ENCODE assay signal across 12 cellular contexts in genomic region chr7:90777075-90777864, GRCh38.
DNase-seq lines count a peak whose midpoint lies in the region; ATAC-seq and TF ChIP-seq lines count a peak whose summit lies in the region.
"Had no signal": no experiment of that assay in that cellular context is flagged by ENCODE, and none has a peak within 500 bp of the region (broad histone marks: within the 10 kb centered on the region; RNA-seq: fewer than 3 reads in every experiment).

No MANE protein-coding gene starts in this region.

- TF ChIP-seq CTCF in hepatocyte (IDR thresholded peaks at IDR 0.05; ENCODE audit: poor library complexity): no peak
- TF ChIP-seq CTCF in RWPE1 (conservative IDR thresholded peaks at IDR 0.05; ENCODE audit: low read depth): no peak

- peak; percentile 83 for ATAC-seq in GM18508 (IDR thresholded peaks at IDR 0.05; ENCODE audit: insufficient read depth, unreplicated experiment)
- peak; percentile 94 for ATAC-seq in GM21528 (IDR thresholded peaks at IDR 0.05; ENCODE audit: low FRiP score, unreplicated experiment)
- ATAC-seq in HG03354 (IDR thresholded peaks at IDR 0.05; ENCODE audit: poor library complexity, severe bottlenecking, unreplicated experiment): peak; percentile 89

- no peaks in the 10 kb centered on the region for H3K27me3 ChIP-seq in hepatocyte

- CTCF ChIA-PET in RWPE1 (lab: Yijun Ruan, JAX): no interaction called here

- H2AFZ ChIP-seq in hepatocyte: no peak overlapping the region
- H2AFZ ChIP-seq: parathyroid adenoma had no signal

- H3K4me1 ChIP-seq in hepatocyte (ENCODE audit: insufficient read depth): no peaks in the 10 kb centered on the region
- H3K4me1 ChIP-seq: parathyroid adenoma had no signal

- peak overlapping the region; percentile 20 for H3K4me2 ChIP-seq in hepatocyte

- DNase-seq in hepatocyte (ENCODE audit: low spot score) (peak; percentile 22), RWPE1 (ENCODE audit: low spot score) (no peak), kidney glomerular epithelial cell (lab: John Stamatoyannopoulos, UW) (no peak), ecto neural progenitor cell (ENCODE audit: low spot score) (no peak), epidermal melanocyte (ENCODE audit: insufficient read length, low spot score) (no peak)
- DNase-seq: Calu3, NCI-H774 had no signal

- H3K79me2 ChIP-seq in hepatocyte: peaks cover 2% of the 10 kb centered on the region
- H3K79me2 ChIP-seq: parathyroid adenoma had no signal

- H3K9me2 ChIP-seq in hepatocyte (replicated peaks; ENCODE audit: insufficient read depth): no peaks in the 10 kb centered on the region

- peak overlapping the region; percentile 2 for H3K27ac ChIP-seq in hepatocyte
- no peak overlapping the region for H3K27ac ChIP-seq in RWPE1
- H3K27ac ChIP-seq: HL-60, parathyroid adenoma had no signal

- no peaks in the 10 kb centered on the region for H4K20me1 ChIP-seq in hepatocyte (ENCODE audit: insufficient read depth, poor library complexity, severe bottlenecking)

- H3K4me3 ChIP-seq in hepatocyte: no peak overlapping the region

- H3K9me3 ChIP-seq in hepatocyte (ENCODE audit: low read depth): no peaks in the 10 kb centered on the region

- WGBS in hepatocyte (ENCODE audit: low lambda C conversion rate, missing lambda C conversion rate): 54% methylated on average over 6 of the region's 6 CpGs

- no peaks in the 10 kb centered on the region for H3K36me3 ChIP-seq in hepatocyte (replicated peaks; ENCODE audit: insufficient read depth, low read depth)

- POLR2A ChIA-PET in RWPE1 (lab: Yijun Ruan, JAX; ENCODE audit: low non-redundant PET): no interaction called here
